Comparison of ENCODE assay signal across 27 cellular contexts in the genomic region with DNA sequence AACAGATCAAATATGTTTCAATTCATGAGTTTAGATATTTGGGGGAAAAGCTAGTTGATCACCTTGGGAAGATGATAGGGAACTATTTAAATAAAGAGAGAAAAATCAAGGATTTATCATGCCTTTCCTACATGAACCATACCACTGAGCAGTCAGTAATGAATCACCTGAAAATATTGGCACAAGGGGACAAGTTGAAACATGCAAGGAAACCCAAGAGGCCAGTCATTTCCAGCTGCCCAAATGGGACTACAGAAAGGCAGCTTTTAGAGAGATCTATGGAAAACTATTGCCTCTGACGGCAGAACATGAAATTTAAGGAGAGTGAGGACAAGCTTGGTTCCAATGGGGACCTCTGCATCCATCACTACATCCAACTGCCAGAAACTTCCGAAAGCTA.
"Had no signal": no experiment of that assay in that cellular context is flagged by ENCODE, and none has a peak within 500 bp of the region (broad histone marks: within the 10 kb centered on the region; RNA-seq: fewer than 3 reads in every experiment).

No MANE protein-coding gene starts in this region.

- H3K27me3 ChIP-seq: brain microvascular endothelial cell, dorsolateral prefrontal cortex, neutrophil, pancreas, right atrium auricular region, spleen had no signal

- H3K27ac ChIP-seq: brain microvascular endothelial cell, dorsolateral prefrontal cortex, neutrophil, pancreas, psoas muscle, right atrium auricular region, spleen, thoracic aorta had no signal

- H3K36me3 ChIP-seq: brain microvascular endothelial cell, neutrophil, pancreas, right atrium auricular region, spleen, thoracic aorta had no signal

- H3K27ac Mint-ChIP-seq: activated CD4-positive, alpha-beta T cell treated with anti-CD3 and anti-CD28 coated beads, Interleukin-2, amount 10 ng/mL, durations not matched to agents 7 days and 5 days; activated CD8-positive, alpha-beta T cell treated with anti-CD3 and anti-CD28 coated beads, Interleukin-2, amount 10 ng/mL, durations not matched to agents 7 days and 5 days; activated naive CD4-positive, alpha-beta T cell treated with anti-CD3 and anti-CD28 coated beads, Interleukin-2, amount 50 U/mL, for 72 hours; activated T-helper 1 cell treated with anti-CD3 and anti-CD28 coated beads, Interleukin-12 subunit alpha, Interleukin-12 subunit beta, Interleukin-2, Interleukin-4 antibody, amounts not matched to agents 30 ng/mL and 10 ng/mL and 1 ng/mL, durations not matched to agents 14 hours and 24 hours and 36 hours; effector memory CD8-positive, alpha-beta T cell; nephron; type B pancreatic cell had no signal

- FAIRE-seq: colon, frontal cortex, pancreas had no signal

- H3K9me3 Mint-ChIP-seq: central memory CD8-positive, alpha-beta T cell; effector memory CD8-positive, alpha-beta T cell had no signal

- H3K4me1 Mint-ChIP-seq: activated CD4-positive, alpha-beta T cell treated with anti-CD3 and anti-CD28 coated beads, Interleukin-2, amount 10 ng/mL, durations not matched to agents 7 days and 5 days; central memory CD8-positive, alpha-beta T cell; nephron had no signal

- DNase-seq: activated CD4-positive, alpha-beta T cell treated with anti-CD3 and anti-CD28 coated beads, Interleukin-2, amount 10 ng/mL, durations not matched to agents 7 days and 5 days; activated CD8-positive, alpha-beta T cell treated with anti-CD3 and anti-CD28 coated beads, Interleukin-2, amount 10 ng/mL, durations not matched to agents 7 days and 5 days; aorta; brain microvascular endothelial cell; dorsolateral prefrontal cortex; effector memory CD8-positive, alpha-beta T cell; hypothalamus; left colon; mesenchymal stem cell; pancreas; psoas muscle; spleen; stimulated activated CD4-positive, alpha-beta T cell treated with anti-CD3 and anti-CD28 coated beads, Interleukin-4, amount 100 ng/mL, for 1 hour; stimulated activated naive CD4-positive, alpha-beta T cell; SW 1271; T-helper 2 cell had no signal

- ATAC-seq: activated CD4-positive, CD25-positive, alpha-beta regulatory T cell treated with anti-CD3 and anti-CD28 coated beads, Interleukin-2, amount 50 U/mL, for 24 hours; activated CD8-positive, alpha-beta T cell treated with anti-CD3 and anti-CD28 coated beads, Interleukin-2, amount 10 ng/mL, durations not matched to agents 7 days and 5 days; activated naive CD4-positive, alpha-beta T cell treated with anti-CD3 and anti-CD28 coated beads, Interleukin-2, amount 50 U/mL, for 72 hours; effector memory CD8-positive, alpha-beta T cell; left colon; pancreas; psoas muscle had no signal

- H3K27me3 Mint-ChIP-seq: central memory CD8-positive, alpha-beta T cell; type B pancreatic cell had no signal

- H3K4me3 ChIP-seq: dorsolateral prefrontal cortex, pancreas, psoas muscle, right atrium auricular region, spleen, thoracic aorta had no signal

- H3K4me1 ChIP-seq: psoas muscle, right atrium auricular region, spleen had no signal

- H3K4me3 Mint-ChIP-seq: activated CD4-positive, alpha-beta T cell treated with anti-CD3 and anti-CD28 coated beads, Interleukin-2, amount 10 ng/mL, durations not matched to agents 7 days and 5 days; activated CD8-positive, alpha-beta T cell treated with anti-CD3 and anti-CD28 coated beads, Interleukin-2, amount 10 ng/mL, durations not matched to agents 7 days and 5 days; activated T-helper 1 cell treated with anti-CD3 and anti-CD28 coated beads, Interleukin-12 subunit alpha, Interleukin-12 subunit beta, Interleukin-2, Interleukin-4 antibody, amounts not matched to agents 30 ng/mL and 10 ng/mL and 1 ng/mL, durations not matched to agents 14 hours and 24 hours and 36 hours; central memory CD8-positive, alpha-beta T cell; effector memory CD8-positive, alpha-beta T cell; nephron; type B pancreatic cell had no signal
